ENCODE assay signal across 8 cellular contexts in the genomic region with DNA sequence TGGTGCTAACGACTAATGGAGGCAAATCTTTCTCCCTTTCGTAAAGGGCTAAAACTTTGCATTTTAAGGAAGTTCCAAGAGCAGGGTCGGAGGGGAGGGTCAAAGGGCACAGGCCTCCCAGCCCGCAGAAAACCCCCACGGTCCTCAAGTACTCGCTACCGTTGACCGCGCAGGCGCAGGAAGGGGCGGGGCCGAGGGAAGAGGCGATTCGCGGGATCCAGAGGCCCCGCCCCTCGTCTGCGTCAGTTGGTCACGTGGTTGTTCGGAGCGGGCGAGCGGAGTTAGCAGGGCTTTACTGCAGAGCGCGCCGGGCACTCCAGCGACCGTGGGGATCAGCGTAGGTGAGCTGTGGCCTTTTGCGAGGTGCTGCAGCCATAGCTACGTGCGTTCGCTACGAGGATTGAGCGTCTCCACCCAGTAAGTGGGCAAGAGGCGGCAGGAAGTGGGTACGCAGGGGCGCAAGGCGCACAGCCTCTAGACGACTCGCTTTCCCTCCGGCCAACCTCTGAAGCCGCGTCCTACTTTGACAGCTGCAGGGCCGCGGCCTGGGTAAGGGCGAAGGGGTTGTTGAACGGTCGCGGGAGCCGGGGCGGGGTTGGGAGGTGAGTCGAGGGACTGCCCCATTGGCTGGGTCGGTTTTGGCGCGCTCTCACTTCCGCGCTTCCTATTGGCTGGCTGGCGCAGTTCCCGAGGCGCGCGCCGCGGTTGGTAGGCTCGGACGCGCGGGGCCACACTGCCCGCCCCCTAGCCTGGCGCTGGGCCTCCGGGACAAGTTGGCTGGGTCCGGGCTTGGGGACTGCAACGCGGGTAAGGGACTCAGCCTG. TPM values are rescaled to one million over a fixed set of nuclear protein-coding genes. Genes with fewer than 3 reads are reported as not detected.
A peak's percentile ranks its signal among the peaks of the same experiment; 100 is the strongest.
DNase-seq lines count a peak whose midpoint lies in the region; ATAC-seq and TF ChIP-seq lines count a peak whose summit lies in the region.

A gene (plus strand): TSS at position 242 of the 824 bp plus-strand sequence. CDS start 2,310 bp downstream, outside the sequence.

- peak; percentile 98 for DNase-seq in Ammon's horn (ENCODE audit: low spot score)
- peak; percentile 89 for DNase-seq in NCI-H460 (ENCODE audit: extremely low read depth, low read depth)
- peak; percentile 99 for DNase-seq in activated CD4-positive, CD25-positive, alpha-beta regulatory T cell treated with anti-CD3 and anti-CD28 coated beads, Interleukin-2, amount 50 U/mL, for 72 hours
- peak; percentile 96 for DNase-seq in cerebellar cortex (ENCODE audit: low spot score)
- peak; percentile 97 for DNase-seq in islet precursor cell
- peak; percentile 100 for DNase-seq in stimulated activated CD4-positive, alpha-beta T cell treated with anti-CD3 and anti-CD28 coated beads, Interleukin-12 subunit alpha, Interleukin-12 subunit beta, amount 100 ng/mL, for 4 hours

- TF ChIP-seq POLR2A in GM19193 (IDR thresholded peaks at IDR 0.05; ENCODE audit: extremely low read depth, insufficient read depth, insufficient read length) = peak; percentile 93

- ATAC-seq in HG03432 (IDR thresholded peaks at IDR 0.05; ENCODE audit: unreplicated experiment) = peak; percentile 93

RNA-seq across cellular contexts. Expression of the gene that starts here (rescaled TPM):
- total RNA-seq in NCI-H460 (2014; rRNA removed; shearing (Covaris generic)) = 22.8 and 27.3 TPM in 2 replicates
- 33.2 and 41.6 TPM in 2 replicates for polyA plus RNA-seq in NCI-H460 (2014; cell fraction: nucleus; rRNA removed)

Comparison
In these comparisons a context has a peak if more than half of its experiments do, and no peak if none do; other contexts are left out.
1. Peak in every context shown above with its lines: DNase-seq and ATAC-seq.